8 cellular contexts compared by ENCODE assay signal in genomic region chr19:12774588-12775555, GRCh38. TPM values are rescaled to one million over a fixed set of nuclear protein-coding genes. Genes with fewer than 3 reads are reported as not detected.
DNase-seq lines count a peak whose midpoint lies in the region; ATAC-seq and TF ChIP-seq lines count a peak whose summit lies in the region.

Gene HOOK2 (minus strand): TSS chr19:12775552. CDS start chr19:12775449, 103 bp downstream.

- H3K4me1 ChIP-seq in Loucy (ENCODE audit: insufficient read depth, low read length, poor library complexity, severe bottlenecking) = peaks cover 27% of the 10 kb centered on the region
- peaks cover 20% of the 10 kb centered on the region for H3K4me1 ChIP-seq in neural progenitor cell

- H3K4me3 ChIP-seq in Loucy (ENCODE audit: low read length, poor library complexity, severe bottlenecking) = peak within 1 kb of the TSS; percentile 86
- peak within 1 kb of the TSS; percentile 84 for H3K4me3 ChIP-seq in fibroblast of the aortic adventitia (ENCODE audit: low read depth, low read length)
- peak within 1 kb of the TSS; percentile 78 for H3K4me3 ChIP-seq in neural progenitor cell

- no peaks in the 10 kb centered on the region for H3F3A ChIP-seq in Loucy (ENCODE audit: low read depth)
- peaks cover 42% of the 10 kb centered on the region for H3F3A ChIP-seq in neural progenitor cell (ENCODE audit: low read depth)

- DNase-seq in activated CD8-positive, alpha-beta T cell treated with anti-CD3 and anti-CD28 coated beads, Interleukin-2, amount 10 ng/mL, durations not matched to agents 7 days and 5 days = no peak
- DNase-seq in fibroblast of the aortic adventitia (ENCODE audit: low read depth) = no peak
- DNase-seq in neural progenitor cell (ENCODE audit: low spot score) = peak; percentile 37
- DNase-seq in AG08395 (ENCODE audit: low spot score) = no peak
- no peak for DNase-seq in T1000 (lab: John Stamatoyannopoulos, UW)
- DNase-seq in SHP77 treated with DMSO at 0.1 percent for 48 hours (lab: John Stamatoyannopoulos, UW) = no peak

- no peaks in the 10 kb centered on the region for H3K9me3 Mint-ChIP-seq in activated CD8-positive, alpha-beta T cell treated with anti-CD3 and anti-CD28 coated beads, Interleukin-2, amount 10 ng/mL, durations not matched to agents 7 days and 5 days (ENCODE audit: insufficient read depth)
- H3K9me3 Mint-ChIP-seq in neural progenitor cell = no peaks in the 10 kb centered on the region

- no peaks in the 10 kb centered on the region for H3K27me3 Mint-ChIP-seq in activated CD8-positive, alpha-beta T cell treated with anti-CD3 and anti-CD28 coated beads, Interleukin-2, amount 10 ng/mL, durations not matched to agents 7 days and 5 days (ENCODE audit: low read depth)
- peaks cover 9% of the 10 kb centered on the region for H3K27me3 Mint-ChIP-seq in neural progenitor cell (ENCODE audit: insufficient read depth, low read depth)

- TF ChIP-seq CTCF in Loucy (conservative IDR thresholded peaks at IDR 0.05; ENCODE audit: low read length) (no peak), fibroblast of the aortic adventitia (IDR thresholded peaks at IDR 0.05; ENCODE audit: insufficient read depth, low read length) (no peak), neural progenitor cell (IDR thresholded peaks at IDR 0.05) (no peak)

- peaks cover 46% of the 10 kb centered on the region for H3K4me1 Mint-ChIP-seq in activated CD8-positive, alpha-beta T cell treated with anti-CD3 and anti-CD28 coated beads, Interleukin-2, amount 10 ng/mL, durations not matched to agents 7 days and 5 days (ENCODE audit: low read depth)
- H3K4me1 Mint-ChIP-seq in neural progenitor cell = peaks cover 27% of the 10 kb centered on the region

- ATAC-seq in GM19023 (IDR thresholded peaks at IDR 0.05; ENCODE audit: unreplicated experiment) = peak; percentile 6
- no peak for ATAC-seq in activated CD8-positive, alpha-beta T cell treated with anti-CD3 and anti-CD28 coated beads, Interleukin-2, amount 10 ng/mL, durations not matched to agents 7 days and 5 days

- H3K9me3 ChIP-seq in Loucy (ENCODE audit: insufficient read depth, low read depth, low read length) = no peaks in the 10 kb centered on the region
- H3K9me3 ChIP-seq in neural progenitor cell (ENCODE audit: low read depth) = no peaks in the 10 kb centered on the region

- H3K79me2 ChIP-seq in Loucy (ENCODE audit: insufficient read depth, low read length) (no peaks in the 10 kb centered on the region), neural progenitor cell (ENCODE audit: low read depth) (no peaks in the 10 kb centered on the region)

- peak within 1 kb of the TSS; percentile 73 for H3K4me3 Mint-ChIP-seq in activated CD8-positive, alpha-beta T cell treated with anti-CD3 and anti-CD28 coated beads, Interleukin-2, amount 10 ng/mL, durations not matched to agents 7 days and 5 days
- H3K4me3 Mint-ChIP-seq in neural progenitor cell = peak within 1 kb of the TSS; percentile 83

- no peaks in the 10 kb centered on the region for H3K36me3 Mint-ChIP-seq in activated CD8-positive, alpha-beta T cell treated with anti-CD3 and anti-CD28 coated beads, Interleukin-2, amount 10 ng/mL, durations not matched to agents 7 days and 5 days (ENCODE audit: low read depth)
- H3K36me3 Mint-ChIP-seq in neural progenitor cell = peaks cover 4% of the 10 kb centered on the region

- POLR2A ChIA-PET in activated CD8-positive, alpha-beta T cell treated with anti-CD3 and anti-CD28 coated beads, Interleukin-2, amount 10 ng/mL, durations not matched to agents 7 days and 5 days (lab: Charles Lee) = interaction anchor here (0.6 to 15.2 kb wide), 2 partner anchors 19 to 43 kb away, joined by 3 to 380 read pairs; partner anchors contain the start of gene JUNB

- no peaks in the 10 kb centered on the region for H4K20me1 ChIP-seq in Loucy (ENCODE audit: insufficient read depth, low read length, poor library complexity, severe bottlenecking)
- no peaks in the 10 kb centered on the region for H4K20me1 ChIP-seq in neural progenitor cell (ENCODE audit: low read depth)

- H3K27me3 ChIP-seq in Loucy (ENCODE audit: insufficient read depth, low read length, poor library complexity, severe bottlenecking) (no peaks in the 10 kb centered on the region), neural progenitor cell (peaks cover 13% of the 10 kb centered on the region)

- H2AFZ ChIP-seq in Loucy (ENCODE audit: low read length) = peak within 1 kb of the TSS; percentile 94
- H2AFZ ChIP-seq in neural progenitor cell (replicated peaks) = peak within 1 kb of the TSS; percentile 97

- CTCF ChIA-PET in activated CD8-positive, alpha-beta T cell treated with anti-CD3 and anti-CD28 coated beads, Interleukin-2, amount 10 ng/mL, durations not matched to agents 7 days and 5 days (lab: Charles Lee) = interaction anchor here (1.2 to 8.5 kb wide), 6 partner anchors 9 to 46 kb away, joined by 3 to 390 read pairs (median 4); partner anchors contain the start of gene JUNB

- no peak within 1 kb of the TSS for H3K27ac ChIP-seq in neural progenitor cell

- no peaks in the 10 kb centered on the region for H3K9me2 ChIP-seq in Loucy (replicated peaks; ENCODE audit: low read depth, low read length)

- H3K27ac Mint-ChIP-seq in activated CD8-positive, alpha-beta T cell treated with anti-CD3 and anti-CD28 coated beads, Interleukin-2, amount 10 ng/mL, durations not matched to agents 7 days and 5 days = peak within 1 kb of the TSS; percentile 11
- no peak within 1 kb of the TSS for H3K27ac Mint-ChIP-seq in neural progenitor cell

- H3K36me3 ChIP-seq in Loucy (ENCODE audit: insufficient read depth, low read length) (no peaks in the 10 kb centered on the region), neural progenitor cell (no peaks in the 10 kb centered on the region)

- peak within 1 kb of the TSS; percentile 96 for H3K4me2 ChIP-seq in Loucy (ENCODE audit: low read depth, low read length, poor library complexity, severe bottlenecking)
- H3K4me2 ChIP-seq in neural progenitor cell = peak within 1 kb of the TSS; percentile 95

- H3K9ac ChIP-seq in Loucy (ENCODE audit: low read depth, low read length, poor library complexity, severe bottlenecking) (peak within 1 kb of the TSS; percentile 76), neural progenitor cell (no peak within 1 kb of the TSS)

RNA-seq across cellular contexts. Expression of gene HOOK2, which starts in this region (rescaled TPM):
- 10 to 100 TPM; 14.4 to 16.9 TPM for total RNA-seq in activated CD8-positive, alpha-beta T cell treated with anti-CD3 and anti-CD28 coated beads, Interleukin-2, amount 10 ng/mL, durations not matched to agents 7 days and 5 days
- total RNA-seq in fibroblast of the aortic adventitia (ENCODE audit: low replicate concordance) (15.5 and 31.2 TPM in 2 replicates), neural progenitor cell (ENCODE audit: low replicate concordance) (14.3 and 25.1 TPM in 2 replicates)
